Comparison of ENCODE assay signal across 1 cellular context in the genomic region with DNA sequence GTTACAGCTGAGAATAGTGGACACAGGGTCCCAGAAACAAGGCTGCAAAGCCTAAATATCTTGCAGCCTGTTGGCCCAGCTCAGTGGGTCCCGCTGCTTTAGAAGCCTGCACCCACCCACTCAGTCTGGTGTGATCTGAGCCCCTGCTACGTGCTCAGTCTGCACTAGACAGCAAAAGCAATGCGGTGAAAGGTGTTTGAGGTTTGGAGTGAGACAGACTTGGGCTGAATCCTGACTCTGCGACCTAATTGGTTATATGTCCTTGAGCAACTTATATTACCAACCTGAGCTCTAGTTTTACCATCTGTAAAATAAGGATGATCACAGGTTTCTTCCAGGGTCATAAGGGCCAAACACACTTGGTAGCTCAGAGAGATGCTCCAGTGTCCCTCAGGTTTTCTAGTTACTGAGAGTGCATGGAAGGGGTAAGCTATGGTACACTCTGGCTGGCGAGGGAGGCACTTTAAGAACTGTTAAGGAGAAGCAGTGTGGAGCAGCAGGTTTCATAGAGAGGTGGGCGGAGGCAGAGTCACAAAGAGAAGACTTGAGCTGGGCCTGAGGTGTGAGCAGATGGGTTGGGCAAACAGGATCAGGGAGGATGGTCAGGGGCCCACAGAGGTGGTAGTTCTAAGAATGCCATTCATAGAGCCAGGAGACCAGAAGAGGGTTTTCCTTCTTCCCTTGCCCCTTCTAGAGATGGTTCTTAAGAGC.
TF ChIP-seq lines count a peak whose summit lies in the region.

No MANE protein-coding gene starts in this region.

TF ChIP-seq in WTC11, 78 proteins besides CTCF, POLR2A, EP300 and RAD21:
- TF ChIP-seq FOXJ3 (CRISPR knock-in tag; IDR thresholded peaks at IDR 0.05; ENCODE audit: borderline replicate concordance) = no peak
